16 cellular contexts compared by ENCODE assay signal in genomic region chr7:77631820-77632219, GRCh38.
"Had no signal": no experiment of that assay in that cellular context is flagged by ENCODE, and none has a peak within 500 bp of the region (broad histone marks: within the 10 kb centered on the region; RNA-seq: fewer than 3 reads in every experiment).

No MANE protein-coding gene starts in this region.

- H3K4me3 ChIP-seq: body of pancreas, gastroesophageal sphincter, sigmoid colon, spleen had no signal

- H3K27me3 ChIP-seq: body of pancreas, gastroesophageal sphincter, heart right ventricle, sigmoid colon, spleen had no signal

- DNase-seq: activated CD4-positive, alpha-beta T cell treated with anti-CD3 and anti-CD28 coated beads, Interleukin-2, amount 50 U/mL, for 48 hours; activated naive CD8-positive, alpha-beta T cell treated with anti-CD3 and anti-CD28 coated beads, Interleukin-2, amount 10 ng/mL, durations not matched to agents 7 days and 5 days; body of pancreas; caudate nucleus; endodermal cell; heart right ventricle; kidney glomerular epithelial cell; left ventricle myocardium superior; mesendoderm; nucleus accumbens; sigmoid colon; spleen; stimulated activated CD8-positive, alpha-beta memory T cell treated with anti-CD3 and anti-CD28 coated beads, Interleukin-4, amount 100 ng/mL, for 48 hours; stimulated activated naive CD4-positive, alpha-beta T cell had no signal

- H3K27ac ChIP-seq: body of pancreas, epithelial cell of prostate, gastroesophageal sphincter, heart right ventricle, sigmoid colon had no signal

- H3K4me1 ChIP-seq: gastroesophageal sphincter, heart right ventricle, sigmoid colon had no signal

- H3K9me3 ChIP-seq: body of pancreas, gastroesophageal sphincter, heart right ventricle, sigmoid colon, spleen had no signal

- ATAC-seq: body of pancreas, gastroesophageal sphincter, heart right ventricle, left ventricle myocardium superior had no signal
